ENCODE assay signal across 15 cellular contexts in the genomic region with DNA sequence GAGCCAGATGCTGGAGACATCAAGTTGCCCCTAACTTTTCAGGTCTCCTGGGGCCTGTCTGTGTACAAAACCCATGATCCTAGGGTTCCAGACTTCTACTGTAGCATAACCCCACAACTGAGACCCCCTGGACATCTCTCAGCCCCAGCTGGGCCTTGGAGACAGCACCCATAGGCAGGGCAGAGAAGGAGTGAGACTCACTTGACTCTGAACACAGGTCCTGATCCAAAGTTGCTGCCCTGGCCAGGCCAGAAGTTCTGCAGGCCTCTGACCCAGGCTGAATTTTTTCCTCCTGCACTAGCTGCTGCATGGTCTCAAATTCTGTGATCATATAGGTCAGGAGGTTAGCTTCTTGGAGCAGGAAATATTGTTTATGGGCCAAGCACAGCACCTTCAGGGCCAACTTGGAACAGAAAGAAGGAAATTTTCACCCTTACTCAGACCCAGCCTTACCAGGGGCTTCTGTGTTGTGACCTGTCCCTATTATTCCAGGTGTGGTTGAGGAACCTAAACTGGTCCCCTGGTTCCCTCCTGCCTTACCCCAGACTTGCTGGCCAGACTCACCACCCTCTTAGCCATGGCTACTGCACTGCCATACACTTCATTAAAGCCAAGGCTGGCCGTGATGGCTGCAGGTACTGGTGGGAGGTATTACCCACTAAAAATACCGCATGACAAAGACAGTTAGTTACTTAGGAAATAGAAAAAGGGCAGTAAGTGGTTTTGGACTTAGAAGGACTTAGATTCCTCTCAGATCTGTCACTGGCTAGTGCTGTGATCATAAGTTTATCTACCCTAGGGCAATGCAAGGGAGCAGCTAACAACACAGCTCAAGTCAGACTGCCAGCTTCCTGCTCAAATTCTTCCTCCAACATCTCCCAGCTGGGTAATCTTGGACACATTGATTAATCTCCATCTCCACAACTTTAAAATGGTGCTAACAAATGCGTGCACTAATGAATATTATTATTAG.
A peak's percentile ranks its signal among the peaks of the same experiment; 100 is the strongest.
DNase-seq lines count a peak whose midpoint lies in the region; ATAC-seq, FAIRE-seq and TF ChIP-seq lines count a peak whose summit lies in the region.
"Had no signal": no experiment of that assay in that cellular context is flagged by ENCODE, and none has a peak within 500 bp of the region (broad histone marks: within the 10 kb centered on the region; RNA-seq: fewer than 3 reads in every experiment).

No MANE protein-coding gene starts in this region.

- ATAC-seq in GM18907 (IDR thresholded peaks at IDR 0.05; ENCODE audit: unreplicated experiment), result no peak

- TF ChIP-seq POLR2A in prostate gland (IDR thresholded peaks at IDR 0.05), result no peak

- no peak overlapping the region for H3K23ac ChIP-seq in H9 (ENCODE audit: insufficient read length, low read depth, low read length)

- H4K8ac ChIP-seq in H9 (replicated peaks; ENCODE audit: insufficient read length, low read depth, low read length), result no peak overlapping the region

- no peak overlapping the region for H3T11ph ChIP-seq in H9 (ENCODE audit: low read length)

- H3K36me3 Mint-ChIP-seq in HFFc6 (ENCODE audit: low read depth), result peaks cover 3% of the 10 kb centered on the region; the same call in 1 of the 2 replicates
- peaks cover 12 to 26% (median 24%) of the 10 kb centered on the region in 3 experiments; a peak in 6 of 7 replicates for H3K36me3 Mint-ChIP-seq in H9 (ENCODE audit: insufficient read depth in 1 of 3, low read depth in 3 of 3)

- H3K9ac ChIP-seq in H9 (ENCODE audit: extremely low read depth, insufficient read length, low read length), result no peak overlapping the region
- H3K9ac ChIP-seq: GM23248 had no signal

- no peak overlapping the region for H3K4me2 ChIP-seq in H9 (ENCODE audit: insufficient read depth, insufficient read length, low read length)

- H2BK120ac ChIP-seq in H9 (ENCODE audit: low read depth, low read length, poor library complexity, severe bottlenecking), result no peak overlapping the region

- H3K23me2 ChIP-seq in H9 (ENCODE audit: insufficient read length, low read depth, low read length, poor library complexity, severe bottlenecking), result no peaks in the 10 kb centered on the region

- intact Hi-C loops in prostate gland (cut with DNase I), result loop anchor here (10.0 kb wide), 1 partner anchor 65 kb away; no protein-coding TSS in a partner anchor

- H3K4me1 Mint-ChIP-seq in HFFc6 (ENCODE audit: low read depth) (no peaks in the 10 kb centered on the region), H9 (no peaks in the 10 kb centered on the region)

- DNase-seq in HFFc6, result peak; percentile 0
- peak; percentile 3 for DNase-seq in bronchial epithelial cell (ENCODE audit: low read depth)
- DNase-seq in kidney tubule cell (ENCODE audit: low spot score), result peak; percentile 43
- DNase-seq in prostate gland (ENCODE audit: low spot score), result no peak
- DNase-seq in H9, result no peak
- DNase-seq: AML-193; Calu3; CD4-positive, alpha-beta T cell; DMS79 treated with DMSO at 0.1 percent for 48 hours; GF-D8; GM23248; HCEC 1CT; KG1 had no signal

- TF ChIP-seq CTCF in HFFc6 (IDR thresholded peaks at IDR 0.05), result no peak
- no peak for TF ChIP-seq CTCF in bronchial epithelial cell (IDR thresholded peaks at IDR 0.05; ENCODE audit: insufficient read depth, low read length, severe bottlenecking)
- no peak for TF ChIP-seq CTCF in prostate gland (IDR thresholded peaks at IDR 0.05)
- no peak for TF ChIP-seq CTCF in H9 (conservative IDR thresholded peaks at IDR 0.05)

- no peak overlapping the region for H2BK15ac ChIP-seq in H9 (ENCODE audit: low read depth, low read length)

- H2BK5ac ChIP-seq in H9 (ENCODE audit: insufficient read length, low read length), result no peak overlapping the region

- no peaks in the 10 kb centered on the region for H3K79me1 ChIP-seq in H9 (ENCODE audit: insufficient read depth, low read depth, low read length, poor library complexity, severe bottlenecking)

- H2AFZ ChIP-seq in H9 (ENCODE audit: low read length), result no peak overlapping the region
- H2AFZ ChIP-seq: GM23248 had no signal

- H3K4ac ChIP-seq in H9 (ENCODE audit: low read depth, low read length), result no peak overlapping the region

- H2BK12ac ChIP-seq in H9 (ENCODE audit: insufficient read length, low read depth, low read length), result no peak overlapping the region

- H3K18ac ChIP-seq in H9 (ENCODE audit: insufficient read length, low read depth, low read length), result no peak overlapping the region

- H3K4me3 ChIP-seq in bronchial epithelial cell (ENCODE audit: low read depth, low read length) (no peak overlapping the region), prostate gland (no peak overlapping the region)
- H3K4me3 ChIP-seq: GM23248 had no signal

- H3K4me3 Mint-ChIP-seq in HFFc6, result no peak overlapping the region
- no peak overlapping the region for H3K4me3 Mint-ChIP-seq in H9
- H3K4me3 Mint-ChIP-seq: CD4-positive, alpha-beta T cell had no signal

- WGBS in prostate gland, result 37% methylated on average over 3 of the region's 3 CpGs
- WGBS in H9 (ENCODE audit: extremely low coverage, insufficient read length, low lambda C conversion rate), result no CpG with 5 or more reads among the region's 3 CpGs

- no peaks in the 10 kb centered on the region for H3K27me3 ChIP-seq in bronchial epithelial cell (ENCODE audit: control insufficient read depth, insufficient read depth, low read length)
- no peaks in the 10 kb centered on the region for H3K27me3 ChIP-seq in prostate gland (replicated peaks; ENCODE audit: insufficient read depth)
- H3K27me3 ChIP-seq in H9 (ENCODE audit: insufficient read depth, low read length), result no peaks in the 10 kb centered on the region

- no peak overlapping the region for H2AK5ac ChIP-seq in H9 (ENCODE audit: insufficient read length, low read length)

- no peaks in the 10 kb centered on the region for H3K36me3 ChIP-seq in bronchial epithelial cell (ENCODE audit: control insufficient read depth, insufficient read depth, low read length)
- H3K36me3 ChIP-seq in prostate gland, result no peaks in the 10 kb centered on the region

- H2BK20ac ChIP-seq in H9 (ENCODE audit: low read depth, low read length, poor library complexity, severe bottlenecking), result no peak overlapping the region

- no peak overlapping the region for H4K91ac ChIP-seq in H9 (ENCODE audit: insufficient read length, low read depth, low read length)

- no peak overlapping the region for H3K27ac Mint-ChIP-seq in HFFc6
- no peak overlapping the region for H3K27ac Mint-ChIP-seq in H9
- H3K27ac Mint-ChIP-seq: CD4-positive, alpha-beta T cell had no signal

- no peak overlapping the region for H3K56ac ChIP-seq in H9 (ENCODE audit: insufficient read length, low read depth, low read length)

- no peak overlapping the region for H4K5ac ChIP-seq in H9 (ENCODE audit: insufficient read length, low read depth, low read length)

- no peaks in the 10 kb centered on the region for H3K79me2 ChIP-seq in H9 (ENCODE audit: insufficient read depth, low read length)

- no peaks in the 10 kb centered on the region for H3K27me3 Mint-ChIP-seq in HFFc6 (ENCODE audit: insufficient read depth)
- peaks cover 2% of the 10 kb centered on the region; the same call in 1 of the 2 replicates for H3K27me3 Mint-ChIP-seq in H9 (ENCODE audit: low read depth)
- H3K27me3 Mint-ChIP-seq: CD4-positive, alpha-beta T cell had no signal

- H3K14ac ChIP-seq in H9 (ENCODE audit: insufficient read depth, low read length), result no peak overlapping the region

- H3K27ac ChIP-seq in prostate gland (no peak overlapping the region), H9 (ENCODE audit: insufficient read length, low read depth, low read length) (no peak overlapping the region)
- H3K27ac ChIP-seq: C4-2B, GM23248 had no signal

- H3K9me3 Mint-ChIP-seq in HFFc6, result peaks cover 67% of the 10 kb centered on the region
- H3K9me3 Mint-ChIP-seq in H9, result peaks cover 92 to 94% of the 10 kb centered on the region in 2 experiments

- FAIRE-seq in bronchial epithelial cell (lab: Jason Lieb, UNC), result no peak

- H3K9me3 ChIP-seq in prostate gland (no peaks in the 10 kb centered on the region), H9 (ENCODE audit: control insufficient read depth, low read depth, low read length) (peaks cover 86% of the 10 kb centered on the region)

- H4K20me1 ChIP-seq in H9 (ENCODE audit: control insufficient read depth, insufficient read depth, insufficient read length), result no peaks in the 10 kb centered on the region

- H3K4me1 ChIP-seq in prostate gland (replicated peaks) (no peaks in the 10 kb centered on the region), H9 (ENCODE audit: insufficient read depth, low read length) (no peaks in the 10 kb centered on the region)

Comparison
In these comparisons a context has a peak if more than half of its experiments do, and no peak if none do; other contexts are left out.
1. DNase-seq: peak in HFFc6 (single experiment), bronchial epithelial cell (single experiment) and kidney tubule cell (single experiment); none in prostate gland (single experiment) and H9 (single experiment).